Comparison of ENCODE assay signal across 18 cellular contexts in genomic region chrX:150913511-150913910, GRCh38. TPM values are rescaled to one million over a fixed set of nuclear protein-coding genes. Genes with fewer than 3 reads are reported as not detected.
A peak's percentile ranks its signal among the peaks of the same experiment; 100 is the strongest.
DNase-seq lines count a peak whose midpoint lies in the region; ATAC-seq and TF ChIP-seq lines count a peak whose summit lies in the region.
"Had no signal": no experiment of that assay in that cellular context is flagged by ENCODE, and none has a peak within 500 bp of the region (broad histone marks: within the 10 kb centered on the region; RNA-seq: fewer than 3 reads in every experiment).

No MANE protein-coding gene starts in this region.

- no peak for ATAC-seq in GM19467 (IDR thresholded peaks at IDR 0.05; ENCODE audit: unreplicated experiment)
- ATAC-seq: gastroesophageal sphincter had no signal

- peak; percentile 78 for DNase-seq in EH (ENCODE audit: low read depth)
- peak; percentile 51 for DNase-seq in LHCN-M2 (ENCODE audit: low read depth)
- DNase-seq in amniotic stem cell (lab: John Stamatoyannopoulos, UW), result peak; percentile 13
- DNase-seq in foreskin fibroblast, result peak; percentile 50 to 75
- no peak for DNase-seq in NCI-H1930 (lab: John Stamatoyannopoulos, UW)
- DNase-seq in NCI-H526 (lab: John Stamatoyannopoulos, UW), result no peak
- DNase-seq: activated CD4-positive, alpha-beta T cell treated with anti-CD3 and anti-CD28 coated beads, Interleukin-2, amount 10 ng/mL, durations not matched to agents 7 days and 5 days; activated CD8-positive, alpha-beta memory T cell treated with anti-CD3 and anti-CD28 coated beads, Interleukin-2, amount 50 U/mL, for 48 hours; activated gamma-delta T cell; aorta; colonic mucosa; DMS153; NCI-H2081; NCI-H748 treated with DMSO at 0.1 percent for 48 hours had no signal

- H3K4me3 ChIP-seq in foreskin fibroblast (ENCODE audit: low read depth in 1 of 2, low read length in 2 of 2), result no peak overlapping the region
- H3K4me3 ChIP-seq: BLaER1, colonic mucosa, gastroesophageal sphincter, suprapubic skin had no signal

- no peak for TF ChIP-seq CTCF in foreskin fibroblast (IDR thresholded peaks at IDR 0.05; ENCODE audit: low read depth, low read length)

RNA-seq across cellular contexts. Expression of gene CD99L2, which starts 15.0 kb away (rescaled TPM):
- 46.2 and 49.6 TPM in 2 replicates for total RNA-seq in LHCN-M2 (2014; rRNA removed)
- 39.7 TPM for polyA plus RNA-seq in LHCN-M2 (2012)

Comparison
In these comparisons a context has a peak if more than half of its experiments do, and no peak if none do; other contexts are left out.
1. DNase-seq: peak in EH (single experiment), LHCN-M2 (single experiment), amniotic stem cell (single experiment) and foreskin fibroblast (2 of 2); none in NCI-H1930 (0 of 2) and NCI-H526 (0 of 2).